22 cellular contexts compared by ENCODE assay signal in genomic region chr2:21469564-21469963, GRCh38.
DNase-seq lines count a peak whose midpoint lies in the region; ATAC-seq, FAIRE-seq and TF ChIP-seq lines count a peak whose summit lies in the region.
"Had no signal": no experiment of that assay in that cellular context is flagged by ENCODE, and none has a peak within 500 bp of the region (broad histone marks: within the 10 kb centered on the region; RNA-seq: fewer than 3 reads in every experiment).

No MANE protein-coding gene starts in this region.

- H3K79me2 ChIP-seq in H1 (ENCODE audit: control insufficient read depth in 1 of 2, insufficient read depth in 2 of 2, low read length in 2 of 2) = no peaks in the 10 kb centered on the region

- H3K4me2 ChIP-seq in IMR-90 (ENCODE audit: low read depth, low read length) (no peak overlapping the region), H1 (ENCODE audit: insufficient read depth in 1 of 2, low read depth in 2 of 2, low read length in 2 of 2) (no peak overlapping the region)
- H3K4me2 ChIP-seq: A549; BLaER1 treated with 17β-estradiol and CSF1 and Interleukin-3, amounts not matched to agents 10 nM and 100 nM had no signal

- H3K23ac ChIP-seq in IMR-90 (ENCODE audit: low read depth, low read length) (no peak overlapping the region), H1 (ENCODE audit: insufficient read length) (no peak overlapping the region)

- BruUV-seq in IMR-90 (replicated peaks; lab: Mats Ljungman, UMichigan) = no TSS peak

- no peak overlapping the region for H3K56ac ChIP-seq in IMR-90 (ENCODE audit: extremely low read depth, insufficient read depth, low read length)
- no peak overlapping the region for H3K56ac ChIP-seq in H1 (replicated peaks; ENCODE audit: insufficient read length, low read depth, low read length)

- TF ChIP-seq EP300 in H1 (IDR thresholded peaks at IDR 0.05; ENCODE audit: borderline replicate concordance in 1 of 2, low read depth in 2 of 2, low read length in 2 of 2) = no peak

- H3K9me3 Mint-ChIP-seq in CD14-positive monocyte = peaks cover 0 to 4% (median 0%) of the 10 kb centered on the region in 7 donors

- peak overlapping the region; percentile 66; the same call in 1 of the 2 replicates for H2AK5ac ChIP-seq in IMR-90 (ENCODE audit: low read depth, low read length)
- no peak overlapping the region for H2AK5ac ChIP-seq in H1 (ENCODE audit: low read depth, low read length)

- TF ChIP-seq POLR2A in IMR-90 (IDR thresholded peaks at IDR 0.05; ENCODE audit: low read depth, low read length) (no peak), H1 (IDR thresholded peaks at IDR 0.05; ENCODE audit: control extremely low read depth in 1 of 2, low read depth in 2 of 2, low read length in 2 of 2) (no peak)

- H3K79me1 ChIP-seq in IMR-90 (ENCODE audit: low read depth in 1 of 2, low read length in 2 of 2) (no peaks in the 10 kb centered on the region), H1 (ENCODE audit: low read depth, low read length) (no peaks in the 10 kb centered on the region)

- no peak overlapping the region for H3K9ac ChIP-seq in IMR-90 (ENCODE audit: low read depth, low read length)
- H3K9ac ChIP-seq in H1 (replicated peaks in 1 of 4; ENCODE audit: extremely low read depth in 1 of 4, low read depth in 3 of 4, low read length in 3 of 4) = no peak overlapping the region
- H3K9ac ChIP-seq: BLaER1 treated with 17β-estradiol and CSF1 and Interleukin-3, amounts not matched to agents 10 nM and 100 nM had no signal

- in situ Hi-C loops in IMR-90 (cut with MboI; ENCODE audit: low sequenced_read_pairs) = no loop called here

- ATAC-seq in IMR-90 (ENCODE audit: low read depth) (no peak), heart right ventricle (no peak), right cardiac atrium (no peak)
- ATAC-seq: A549 had no signal

- peaks cover 0 to 2% (median 1%) of the 10 kb centered on the region in 3 donors for H3K27me3 Mint-ChIP-seq in CD14-positive monocyte (ENCODE audit: low read depth in 3 of 3)
- H3K27me3 Mint-ChIP-seq: CD4-positive, alpha-beta memory T cell had no signal

- H3K4me3 ChIP-seq in GM12865 (ENCODE audit: low read depth, low read length) (no peak overlapping the region), IMR-90 (ENCODE audit: insufficient read depth, low read depth, low read length) (no peak overlapping the region), H1 (ENCODE audit: extremely low read depth in 1 of 4, insufficient read depth in 2 of 4, low read depth in 3 of 4, low read length in 4 of 4) (no peak overlapping the region), heart right ventricle (no peak overlapping the region), right cardiac atrium (ENCODE audit: low read length) (no peak overlapping the region)
- H3K4me3 ChIP-seq: A549; BLaER1 treated with 17β-estradiol and CSF1 and Interleukin-3, amounts not matched to agents 10 nM and 100 nM had no signal

- peaks cover 2% of the 10 kb centered on the region; the same call in 1 of the 2 replicates for H3K9me1 ChIP-seq in IMR-90 (ENCODE audit: insufficient read depth, low read length)

- H3K27me3 ChIP-seq in IMR-90 (ENCODE audit: control insufficient read depth, insufficient read depth, low read length) (no peaks in the 10 kb centered on the region), H1 (replicated peaks in 1 of 4; ENCODE audit: control insufficient read depth in 3 of 4, extremely low read depth in 1 of 4, insufficient read depth in 3 of 4, low read length in 3 of 4) (no peaks in the 10 kb centered on the region), heart right ventricle (no peaks in the 10 kb centered on the region), right cardiac atrium (ENCODE audit: control insufficient read depth, insufficient read depth) (no peaks in the 10 kb centered on the region)
- H3K27me3 ChIP-seq: BE2C; BLaER1 treated with 17β-estradiol and CSF1 and Interleukin-3, amounts not matched to agents 10 nM and 100 nM had no signal

- H3K14ac ChIP-seq in IMR-90 (replicated peaks; ENCODE audit: low read depth, low read length) (no peak overlapping the region), H1 (ENCODE audit: insufficient read length) (no peak overlapping the region)

- no peak overlapping the region for H2BK12ac ChIP-seq in H1 (ENCODE audit: low read depth, low read length)

- H2BK5ac ChIP-seq in IMR-90 (ENCODE audit: low read depth, low read length, poor library complexity, severe bottlenecking) (no peak overlapping the region), H1 (ENCODE audit: low read depth, low read length) (no peak overlapping the region)

- CTCF ChIA-PET in IMR-90 (lab: Yijun Ruan, JAX) = interaction anchor here (0.6 to 0.7 kb wide), 2 partner anchors 148 to 528 kb away, joined by 3 read pairs; no protein-coding TSS in a partner anchor
- CTCF ChIA-PET in H1 (lab: Charles Lee; ENCODE audit: partially characterized antibody) = no interaction called here

- H2BK120ac ChIP-seq in IMR-90 (ENCODE audit: low read depth, low read length) (peak overlapping the region; percentile 86), H1 (replicated peaks; ENCODE audit: low read depth, low read length) (no peak overlapping the region)

- peak overlapping the region; percentile 11; the same call in 1 of the 2 replicates for H2BK20ac ChIP-seq in IMR-90 (ENCODE audit: low read depth, low read length)
- no peak overlapping the region for H2BK20ac ChIP-seq in H1 (ENCODE audit: low read length)

- H4K20me1 ChIP-seq in IMR-90 (ENCODE audit: insufficient read depth, low read length) (no peaks in the 10 kb centered on the region), H1 (replicated peaks in 1 of 2; ENCODE audit: control insufficient read depth in 1 of 2, insufficient read depth in 2 of 2, low read length in 2 of 2) (no peaks in the 10 kb centered on the region)
- H4K20me1 ChIP-seq: BLaER1 treated with 17β-estradiol and CSF1 and Interleukin-3, amounts not matched to agents 10 nM and 100 nM had no signal

- H3K27ac ChIP-seq in IMR-90 (ENCODE audit: insufficient read depth, low read length) (no peak overlapping the region), H1 (ENCODE audit: low read depth, low read length) (no peak overlapping the region), heart right ventricle (no peak overlapping the region), right cardiac atrium (ENCODE audit: low read length) (no peak overlapping the region)
- H3K27ac ChIP-seq: A549; BLaER1 treated with 17β-estradiol and CSF1 and Interleukin-3, amounts not matched to agents 10 nM and 100 nM had no signal

- H3K36me3 ChIP-seq in IMR-90 (ENCODE audit: control insufficient read depth, insufficient read depth, low read length) (no peaks in the 10 kb centered on the region), H1 (ENCODE audit: control insufficient read depth in 2 of 4, insufficient read depth in 4 of 4, low read length in 3 of 4) (no peaks in the 10 kb centered on the region), heart right ventricle (no peaks in the 10 kb centered on the region)
- H3K36me3 ChIP-seq: BE2C; BLaER1 treated with 17β-estradiol and CSF1 and Interleukin-3, amounts not matched to agents 10 nM and 100 nM had no signal

- peaks cover 14% of the 10 kb centered on the region for H3K4me1 ChIP-seq in IMR-90 (ENCODE audit: control insufficient read depth, insufficient read depth, low read length)
- H3K4me1 ChIP-seq in H1 (replicated peaks in 1 of 4; ENCODE audit: control insufficient read depth in 3 of 4, insufficient read depth in 4 of 4, low read length in 3 of 4) = no peaks in the 10 kb centered on the region; a peak in 2 of 7 replicates
- H3K4me1 ChIP-seq in heart right ventricle = no peaks in the 10 kb centered on the region
- H3K4me1 ChIP-seq in right cardiac atrium (ENCODE audit: control insufficient read depth, insufficient read depth, low read length) = no peaks in the 10 kb centered on the region
- H3K4me1 ChIP-seq: A549, BE2C had no signal

- peak overlapping the region; percentile 37 for H3K4ac ChIP-seq in IMR-90 (ENCODE audit: low read depth, low read length)
- H3K4ac ChIP-seq in H1 (replicated peaks; ENCODE audit: insufficient read length, low read depth, low read length) = no peak overlapping the region

- H4K8ac ChIP-seq in IMR-90 (ENCODE audit: low read depth in 2 of 2, low read length in 2 of 2) = peak overlapping the region in 1 of 2 experiments; percentile 65; a peak in 2 of 4 replicates
- no peak overlapping the region for H4K8ac ChIP-seq in H1 (ENCODE audit: extremely low read depth, insufficient read depth, low read length)

- no peaks in the 10 kb centered on the region for H3K23me2 ChIP-seq in H1 (ENCODE audit: low read depth, low read length)

- H4K5ac ChIP-seq in IMR-90 (ENCODE audit: low read depth, low read length) (peak overlapping the region; percentile 64; the same call in 1 of the 2 replicates), H1 (ENCODE audit: insufficient read length, low read depth, low read length) (no peak overlapping the region)

- POLR2A ChIA-PET in IMR-90 (lab: Charles Lee; ENCODE audit: unreplicated experiment) (interaction anchor here (0.6 kb wide), 1 partner anchor 174 kb away, joined by 6 read pairs; no protein-coding TSS in a partner anchor), H1 (lab: Charles Lee; ENCODE audit: partially characterized antibody) (no interaction called here)

- H3K18ac ChIP-seq in IMR-90 (ENCODE audit: low read depth, low read length) (peak overlapping the region; percentile 54), H1 (ENCODE audit: extremely low read depth, low read length) (no peak overlapping the region)

- H2AFZ ChIP-seq in IMR-90 (replicated peaks; ENCODE audit: low read length, poor library complexity) (no peak overlapping the region), H1 (ENCODE audit: low read length) (peak overlapping the region; percentile 51; the same call in 1 of the 2 replicates)

- H3K4me1 Mint-ChIP-seq in CD14-positive monocyte = no peaks in the 10 kb centered on the region
- H3K4me1 Mint-ChIP-seq: CD4-positive, alpha-beta memory T cell had no signal

- DNase-seq in GM12865 (ENCODE audit: low read depth) (peak; percentile 17), IMR-90 (no peak), H1 (ENCODE audit: low read depth in 1 of 2, low spot score in 2 of 2) (no peak), heart right ventricle (no peak), right cardiac atrium (no peak), CD14-positive monocyte (ENCODE audit: low spot score) (no peak)
- DNase-seq: 8988T; ACHN; AML-193; BE2C; Calu3; CD4-positive, alpha-beta memory T cell; COR-L47; DMS53; DMS79 treated with DMSO at 0.1 percent for 48 hours; GOT3; H7; HCEC 1CT had no signal

- intact Hi-C loops in IMR-90 (cut with micrococcal nuclease) (no loop called here), heart right ventricle (cut with DNase I) (no loop called here), right cardiac atrium (cut with DNase I) (no loop called here), CD14-positive monocyte (cut with micrococcal nuclease) (no loop called here)

- no peaks in the 10 kb centered on the region for H3K9me3 ChIP-seq in IMR-90 (ENCODE audit: control insufficient read depth, insufficient read depth, low read length)
- H3K9me3 ChIP-seq in H1 (ENCODE audit: insufficient read depth in 2 of 2, low read depth in 1 of 2, low read length in 1 of 2) = no peaks in the 10 kb centered on the region
- no peaks in the 10 kb centered on the region for H3K9me3 ChIP-seq in heart right ventricle
- H3K9me3 ChIP-seq in right cardiac atrium (ENCODE audit: control insufficient read depth, low read length) = no peaks in the 10 kb centered on the region
- H3K9me3 ChIP-seq: A549; BE2C; BLaER1 treated with 17β-estradiol and CSF1 and Interleukin-3, amounts not matched to agents 10 nM and 100 nM had no signal

- no peak overlapping the region for H2AK9ac ChIP-seq in IMR-90 (replicated peaks; ENCODE audit: low read depth, low read length, poor library complexity)

- no peak overlapping the region for H3K4me3 Mint-ChIP-seq in CD14-positive monocyte
- H3K4me3 Mint-ChIP-seq: CD4-positive, alpha-beta memory T cell had no signal

- TF ChIP-seq CTCF in GM12865 (IDR thresholded peaks at IDR 0.05; ENCODE audit: insufficient read depth, low read depth, low read length, missing control alignments) = no peak
- TF ChIP-seq CTCF in IMR-90 (conservative IDR thresholded peaks at IDR 0.05; ENCODE audit: low read depth, low read length) = no peak
- TF ChIP-seq CTCF in H1 (IDR thresholded peaks at IDR 0.05; ENCODE audit: control extremely low read depth in 1 of 3, insufficient read depth in 1 of 3, low read depth in 1 of 3, low read length in 3 of 3) = no peak
- no peak for TF ChIP-seq CTCF in heart right ventricle (IDR thresholded peaks at IDR 0.05)
- TF ChIP-seq CTCF in CD14-positive monocyte (IDR thresholded peaks at IDR 0.05) = no peak

- H2BK15ac ChIP-seq in IMR-90 (ENCODE audit: low read depth, low read length) = no peak overlapping the region
- no peak overlapping the region for H2BK15ac ChIP-seq in H1 (ENCODE audit: low read length)

- H4K91ac ChIP-seq in IMR-90 (ENCODE audit: insufficient read depth, low read depth, low read length) (no peak overlapping the region), H1 (replicated peaks; ENCODE audit: insufficient read length, low read length) (no peak overlapping the region)

- H3K36me3 Mint-ChIP-seq in CD14-positive monocyte = no peaks in the 10 kb centered on the region
- H3K36me3 Mint-ChIP-seq: CD4-positive, alpha-beta memory T cell had no signal

- WGBS in IMR-90 (ENCODE audit: extremely low coverage in 2 of 2, insufficient read length in 1 of 2), 2 experiments = 100% methylated on average over 1 of the region's 4 CpGs; no CpG with 5 or more reads in 1 of the 2 experiments
- WGBS in H1 (ENCODE audit: extremely low coverage in 1 of 2, insufficient coverage in 1 of 2, insufficient read length in 1 of 2, insufficient replicate concordance in 2 of 2, low coverage in 1 of 2, low lambda C conversion rate in 2 of 2, missing lambda C conversion rate in 1 of 2), 2 experiments = 92% methylated on average over 4 of the region's 4 CpGs; no CpG with 5 or more reads in 1 of the 2 experiments
- WGBS in heart right ventricle, 2 donors = 76 to 81% methylated on average over 4 of the region's 4 CpGs
- WGBS in right cardiac atrium = 60% methylated on average over 4 of the region's 4 CpGs

- no peak for FAIRE-seq in H1 (lab: Jason Lieb, UNC)
- FAIRE-seq: A549, GM12891, GM18507 had no signal

- dilution Hi-C loops in IMR-90 (cut with HindIII; ENCODE audit: low sequenced_read_pairs, unreplicated experiment) = no loop called here

- H3K27ac Mint-ChIP-seq in CD14-positive monocyte = no peak overlapping the region
- H3K27ac Mint-ChIP-seq: CD4-positive, alpha-beta memory T cell had no signal

- no peak for TF ChIP-seq RAD21 in IMR-90 (IDR thresholded peaks at IDR 0.05; ENCODE audit: low read length)
- TF ChIP-seq RAD21 in H1 (IDR thresholded peaks at IDR 0.05 in 1 of 2, conservative IDR thresholded peaks at IDR 0.05 in 1 of 2; ENCODE audit: low read depth in 2 of 2, low read length in 2 of 2) = no peak
